ENCODE assay signal across 8 cellular contexts in the genomic region with DNA sequence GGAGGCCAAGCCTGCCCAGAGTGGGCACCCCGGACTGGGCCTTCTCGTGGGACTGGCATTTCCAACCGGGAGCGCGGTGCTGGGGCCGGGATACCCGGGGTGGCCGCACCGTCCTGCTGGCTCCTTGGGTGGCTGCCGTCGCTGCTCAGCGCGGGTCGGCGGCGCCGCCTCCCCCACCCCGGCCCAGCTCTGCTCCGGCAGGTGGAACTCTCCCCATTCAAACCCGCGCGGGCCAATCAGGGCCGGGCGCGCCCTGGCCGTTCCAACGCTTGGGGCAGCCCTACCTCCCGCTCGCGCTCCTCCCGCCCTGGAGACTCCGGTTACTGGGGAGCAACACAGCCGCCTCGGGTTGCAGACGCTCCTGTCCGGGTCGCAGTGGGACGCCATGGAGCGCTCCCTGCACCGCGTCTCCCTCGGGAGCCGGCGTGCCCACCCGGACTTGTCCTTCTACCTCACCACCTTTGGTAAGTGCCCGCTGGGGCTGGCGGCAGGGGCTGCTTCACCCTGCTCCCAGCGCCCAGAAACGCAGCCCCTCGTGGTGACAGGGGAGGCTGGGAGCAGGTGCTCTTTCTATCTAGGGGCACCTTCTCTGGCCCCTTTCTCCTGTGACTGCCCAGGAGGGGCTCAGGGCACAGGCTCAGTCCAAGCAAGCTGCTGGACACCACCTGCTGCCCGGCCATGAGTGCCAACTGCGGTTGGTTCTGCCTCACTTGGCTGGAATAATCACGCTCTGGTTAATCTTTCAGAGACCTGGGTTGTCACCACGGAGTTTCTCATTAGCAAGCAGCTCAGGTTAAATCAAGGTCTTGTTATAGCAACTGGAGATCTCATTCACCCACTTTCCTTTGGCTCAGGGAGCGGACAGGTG. TPM values are rescaled to one million over a fixed set of nuclear protein-coding genes. Genes with fewer than 3 reads are reported as not detected.
A peak's percentile ranks its signal among the peaks of the same experiment; 100 is the strongest.
DNase-seq lines count a peak whose midpoint lies in the region; ATAC-seq and TF ChIP-seq lines count a peak whose summit lies in the region.

A gene (plus strand): TSS at position 310 of the 868 bp plus-strand sequence. CDS start 76 bp downstream, at position 386.

- peaks cover 6% of the 10 kb centered on the region for H3K9me3 ChIP-seq in left ventricle myocardium inferior (replicated peaks)

- H3K27me3 Mint-ChIP-seq in Calu3 (ENCODE audit: unreplicated experiment): no peaks in the 10 kb centered on the region
- H3K27me3 Mint-ChIP-seq in activated T-helper 1 cell treated with anti-CD3 and anti-CD28 coated beads, Interleukin-12 subunit alpha, Interleukin-12 subunit beta, Interleukin-2, Interleukin-4 antibody, amounts not matched to agents 30 ng/mL and 10 ng/mL and 1 ng/mL, durations not matched to agents 14 hours and 24 hours and 36 hours (ENCODE audit: insufficient read depth): no peaks in the 10 kb centered on the region

- DNase-seq in Calu3: peak; percentile 83
- DNase-seq in NCI-H1436 treated with DMSO at 0.1 percent for 48 hours (lab: John Stamatoyannopoulos, UW): peak; percentile 65
- no peak for DNase-seq in activated T-helper 1 cell treated with anti-CD3 and anti-CD28 coated beads, Interleukin-12 subunit alpha, Interleukin-12 subunit beta, Interleukin-2, Interleukin-4 antibody, amounts not matched to agents 30 ng/mL and 10 ng/mL and 1 ng/mL, durations not matched to agents 14 hours and 24 hours and 36 hours (ENCODE audit: low spot score)
- peak; percentile 62 for DNase-seq in left ventricle myocardium inferior
- peak; percentile 77 for DNase-seq in posterior vena cava (ENCODE audit: low spot score)
- no peak for DNase-seq in activated CD4-positive, CD25-positive, alpha-beta regulatory T cell treated with anti-CD3 and anti-CD28 coated beads, Interleukin-2, amount 50 U/mL, for 72 hours

- ATAC-seq in GM21526 (IDR thresholded peaks at IDR 0.05; ENCODE audit: low FRiP score, unreplicated experiment): no peak
- no peak for ATAC-seq in GM19467 (IDR thresholded peaks at IDR 0.05; ENCODE audit: unreplicated experiment)

- H3K9me3 Mint-ChIP-seq in Calu3 (ENCODE audit: low read depth, unreplicated experiment): no peaks in the 10 kb centered on the region
- H3K9me3 Mint-ChIP-seq in activated T-helper 1 cell treated with anti-CD3 and anti-CD28 coated beads, Interleukin-12 subunit alpha, Interleukin-12 subunit beta, Interleukin-2, Interleukin-4 antibody, amounts not matched to agents 30 ng/mL and 10 ng/mL and 1 ng/mL, durations not matched to agents 14 hours and 24 hours and 36 hours: peaks cover 11% of the 10 kb centered on the region

- CTCF ChIA-PET in Calu3 (lab: Charles Lee): interaction anchor here (0.6 to 1.9 kb wide), 3 partner anchors 9 to 520 kb away, joined by 3 to 8 read pairs (median 4); no protein-coding TSS in a partner anchor

- peaks cover 34% of the 10 kb centered on the region for H3K4me1 Mint-ChIP-seq in Calu3 (ENCODE audit: low read depth, unreplicated experiment)
- no peaks in the 10 kb centered on the region for H3K4me1 Mint-ChIP-seq in activated T-helper 1 cell treated with anti-CD3 and anti-CD28 coated beads, Interleukin-12 subunit alpha, Interleukin-12 subunit beta, Interleukin-2, Interleukin-4 antibody, amounts not matched to agents 30 ng/mL and 10 ng/mL and 1 ng/mL, durations not matched to agents 14 hours and 24 hours and 36 hours (ENCODE audit: low read depth)

- peaks cover 17% of the 10 kb centered on the region for H3K4me1 ChIP-seq in left ventricle myocardium inferior

- peak within 1 kb of the TSS; percentile 70 for H3K4me3 ChIP-seq in left ventricle myocardium inferior

- H3K36me3 Mint-ChIP-seq in Calu3 (ENCODE audit: insufficient read depth, unreplicated experiment): peaks cover 22% of the 10 kb centered on the region
- no peaks in the 10 kb centered on the region for H3K36me3 Mint-ChIP-seq in activated T-helper 1 cell treated with anti-CD3 and anti-CD28 coated beads, Interleukin-12 subunit alpha, Interleukin-12 subunit beta, Interleukin-2, Interleukin-4 antibody, amounts not matched to agents 30 ng/mL and 10 ng/mL and 1 ng/mL, durations not matched to agents 14 hours and 24 hours and 36 hours (ENCODE audit: low read depth)

- peak within 1 kb of the TSS; percentile 87 for H3K27ac ChIP-seq in left ventricle myocardium inferior (replicated peaks)

- peak within 1 kb of the TSS; percentile 73 for H3K27ac Mint-ChIP-seq in Calu3 (ENCODE audit: unreplicated experiment)
- no peak within 1 kb of the TSS for H3K27ac Mint-ChIP-seq in activated T-helper 1 cell treated with anti-CD3 and anti-CD28 coated beads, Interleukin-12 subunit alpha, Interleukin-12 subunit beta, Interleukin-2, Interleukin-4 antibody, amounts not matched to agents 30 ng/mL and 10 ng/mL and 1 ng/mL, durations not matched to agents 14 hours and 24 hours and 36 hours

- TF ChIP-seq CTCF in Calu3 (IDR thresholded peaks at IDR 0.05; ENCODE audit: unreplicated experiment): no peak
- peak; percentile 18 for TF ChIP-seq CTCF in left ventricle myocardium inferior (IDR thresholded peaks at IDR 0.05; ENCODE audit: borderline replicate concordance)

- H3K4me3 Mint-ChIP-seq in Calu3 (ENCODE audit: low read depth, unreplicated experiment): peak within 1 kb of the TSS; percentile 95
- H3K4me3 Mint-ChIP-seq in activated T-helper 1 cell treated with anti-CD3 and anti-CD28 coated beads, Interleukin-12 subunit alpha, Interleukin-12 subunit beta, Interleukin-2, Interleukin-4 antibody, amounts not matched to agents 30 ng/mL and 10 ng/mL and 1 ng/mL, durations not matched to agents 14 hours and 24 hours and 36 hours: no peak within 1 kb of the TSS

- intact Hi-C loops in Calu3 (cut with micrococcal nuclease; ENCODE audit: unreplicated experiment): no loop called here
- intact Hi-C loops in activated T-helper 1 cell treated with anti-CD3 and anti-CD28 coated beads, Interleukin-12 subunit alpha, Interleukin-12 subunit beta, Interleukin-2, Interleukin-4 antibody, amounts not matched to agents 30 ng/mL and 10 ng/mL and 1 ng/mL, durations not matched to agents 14 hours and 24 hours and 36 hours (cut with micrococcal nuclease): no loop called here
- intact Hi-C loops in left ventricle myocardium inferior (cut with micrococcal nuclease): no loop called here
- intact Hi-C loops in posterior vena cava (cut with DNase I): no loop called here

- H3K36me3 ChIP-seq in left ventricle myocardium inferior: no peaks in the 10 kb centered on the region

- no TSS peak for BruUV-seq in Calu3 (replicated peaks; lab: Mats Ljungman, UMichigan)

- H3K27me3 ChIP-seq in left ventricle myocardium inferior (ENCODE audit: low read depth): peaks cover 12% of the 10 kb centered on the region

RNA-seq across cellular contexts. Expression of the gene that starts here (rescaled TPM):
- 61.8 and 68.3 TPM in 2 replicates for total RNA-seq in Calu3 (2022)
- 122 and 128 TPM in 2 replicates for total RNA-seq in activated T-helper 1 cell treated with anti-CD3 and anti-CD28 coated beads, Interleukin-12 subunit alpha, Interleukin-12 subunit beta, Interleukin-2, Interleukin-4 antibody, amounts not matched to agents 30 ng/mL and 10 ng/mL and 1 ng/mL, durations not matched to agents 14 hours and 24 hours and 36 hours
- total RNA-seq in left ventricle myocardium inferior: 187 TPM
- total RNA-seq in posterior vena cava: 10 to 100 TPM; 66.2 to 71.4 TPM

Comparison
In these comparisons a context has a peak if more than half of its experiments do, and no peak if none do; other contexts are left out.
1. DNase-seq: peak in Calu3 (single experiment), NCI-H1436 treated with DMSO at 0.1 percent for 48 hours (single experiment), left ventricle myocardium inferior (single experiment) and posterior vena cava (single experiment); none in activated T-helper 1 cell treated with anti-CD3 and anti-CD28 coated beads, Interleukin-12 subunit alpha, Interleukin-12 subunit beta, Interleukin-2, Interleukin-4 antibody, amounts not matched to agents 30 ng/mL and 10 ng/mL and 1 ng/mL, durations not matched to agents 14 hours and 24 hours and 36 hours (single experiment) and activated CD4-positive, CD25-positive, alpha-beta regulatory T cell treated with anti-CD3 and anti-CD28 coated beads, Interleukin-2, amount 50 U/mL, for 72 hours (single experiment).